9 cellular contexts compared by ENCODE assay signal in the genomic region with DNA sequence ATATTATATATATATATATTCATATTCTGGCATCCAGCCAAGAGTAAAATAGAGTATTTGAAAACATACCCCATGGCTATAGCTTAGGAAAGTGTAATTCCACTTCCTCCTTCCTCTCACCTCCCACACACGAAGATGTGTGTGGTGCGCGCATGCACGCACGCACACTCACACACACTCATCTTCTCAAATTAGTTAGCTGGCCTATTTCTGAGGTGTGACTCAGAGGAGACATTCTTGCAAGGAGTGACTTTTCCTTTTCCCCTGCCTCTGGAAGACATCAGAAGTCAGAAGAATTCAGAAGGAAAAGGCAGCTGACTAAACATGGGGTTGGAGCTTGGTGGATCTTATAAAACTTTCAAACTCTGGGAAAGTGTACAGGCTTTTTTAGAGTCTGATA. TPM values are rescaled to one million over a fixed set of nuclear protein-coding genes. Genes with fewer than 3 reads are reported as not detected.
A peak's percentile ranks its signal among the peaks of the same experiment; 100 is the strongest.
DNase-seq lines count a peak whose midpoint lies in the region; ATAC-seq and TF ChIP-seq lines count a peak whose summit lies in the region.
"Had no signal": no experiment of that assay in that cellular context is flagged by ENCODE, and none has a peak within 500 bp of the region (broad histone marks: within the 10 kb centered on the region; RNA-seq: fewer than 3 reads in every experiment).

No MANE protein-coding gene starts in this region.

- no peak overlapping the region for H3K4me3 Mint-ChIP-seq in naive B cell

- H3K9me3 Mint-ChIP-seq in naive B cell = no peaks in the 10 kb centered on the region

- no peaks in the 10 kb centered on the region for H3K36me3 Mint-ChIP-seq in naive B cell

- H3K27me3 ChIP-seq in esophagus squamous epithelium = peaks cover 0 to 18% (median 0%) of the 10 kb centered on the region in 4 donors

- peak overlapping the region in 2 of 4 donors; percentile 23 to 28 for H3K27ac ChIP-seq in esophagus squamous epithelium

- 37 to 48% methylated on average over 5 of the region's 5 CpGs for WGBS in esophagus squamous epithelium, 2 donors

- TF ChIP-seq CTCF in esophagus squamous epithelium (IDR thresholded peaks at IDR 0.05) = no peak

- H3K27ac Mint-ChIP-seq in naive B cell = no peak overlapping the region

- peaks cover 0 to 7% (median 0%) of the 10 kb centered on the region in 3 donors for H3K4me1 ChIP-seq in esophagus squamous epithelium

- DNase-seq in GM03348 (ENCODE audit: low spot score) (peak; percentile 49), amniotic stem cell (lab: John Stamatoyannopoulos, UW) (peak; percentile 79), naive B cell (peak; percentile 1), cortex of kidney (lab: John Stamatoyannopoulos, UW) (no peak), esophagus squamous epithelium (lab: John Stamatoyannopoulos, UW) (no peak)
- DNase-seq in activated effector memory CD4-positive, alpha-beta T cell treated with anti-CD3 and anti-CD28 coated beads, Interleukin-2, amount 50 U/mL, for 16 hours = no peak
- DNase-seq: activated CD4-positive, alpha-beta T cell treated with anti-CD3 and anti-CD28 coated beads, Interleukin-2, amount 50 U/mL, for 48 hours had no signal

- ATAC-seq in HG02642 (IDR thresholded peaks at IDR 0.05; ENCODE audit: poor library complexity, unreplicated experiment) (peak; percentile 32), naive B cell (ENCODE audit: low read depth in 2 of 2) (peak; percentile 32 to 53), HG03354 (IDR thresholded peaks at IDR 0.05; ENCODE audit: poor library complexity, severe bottlenecking, unreplicated experiment) (no peak)

- H3K9me3 ChIP-seq in esophagus squamous epithelium = no peaks in the 10 kb centered on the region

- no peak overlapping the region for H3K4me3 ChIP-seq in esophagus squamous epithelium

- no peaks in the 10 kb centered on the region for H3K36me3 ChIP-seq in esophagus squamous epithelium

- intact Hi-C loops in esophagus squamous epithelium (cut with DNase I) = no loop called here

- H3K27me3 Mint-ChIP-seq in naive B cell = peaks cover 38 to 43% (median 38%) of the 10 kb centered on the region in 3 donors

- peaks cover 7 to 22% (median 10%) of the 10 kb centered on the region in 3 donors for H3K4me1 Mint-ChIP-seq in naive B cell

- TF ChIP-seq POLR2A in esophagus squamous epithelium (IDR thresholded peaks at IDR 0.05) = no peak

RNA-seq across cellular contexts. Expression of a gene that starts 8.8 kb away (rescaled TPM):
- under 1 TPM in 1 of 6 donors, not detected in 5; 0.16 TPM for polyA plus RNA-seq in naive B cell (ENCODE audit: low read depth in 6 of 6)
- total RNA-seq in esophagus squamous epithelium = 1 to 10 TPM in 2 of 4 donors, under 1 TPM in 2; 0.30 to 1.6 (median 0.86) TPM

Comparison
In these comparisons a context has a peak if more than half of its experiments do, and no peak if none do; other contexts are left out.
1. DNase-seq: peak in GM03348 (single experiment), amniotic stem cell (single experiment) and naive B cell (single experiment); none in cortex of kidney (single experiment), activated effector memory CD4-positive, alpha-beta T cell treated with anti-CD3 and anti-CD28 coated beads, Interleukin-2, amount 50 U/mL, for 16 hours (single experiment) and esophagus squamous epithelium (single experiment).